1 cellular context compared by ENCODE assay signal in the genomic region with DNA sequence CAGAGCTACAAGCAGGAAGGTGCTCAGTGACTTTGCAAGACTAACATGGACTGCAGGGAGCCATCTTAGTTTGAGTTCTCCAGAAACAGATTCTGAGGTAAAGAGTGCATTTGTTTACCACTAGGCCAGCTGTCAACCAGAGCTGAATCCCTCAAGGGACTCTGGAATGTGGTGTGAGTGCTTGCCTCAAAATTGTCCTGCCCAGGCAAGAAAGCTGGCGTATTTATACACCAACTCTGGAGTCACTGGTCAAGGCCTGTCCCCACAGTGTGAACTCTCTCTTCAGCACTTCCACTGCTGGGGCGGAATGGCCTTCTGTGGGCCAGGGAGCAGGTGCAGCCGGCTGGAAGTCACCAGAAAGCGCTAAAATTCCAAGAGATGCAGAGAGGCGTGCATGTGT.
TF ChIP-seq lines count a peak whose summit lies in the region.

No MANE protein-coding gene starts in this region.

TF ChIP-seq in WTC11, 78 proteins besides CTCF, POLR2A, EP300 and RAD21 (continued from another document):
- no peak for TF ChIP-seq E2F4 (CRISPR knock-in tag; IDR thresholded peaks at IDR 0.05; ENCODE audit: borderline replicate concordance, low read depth)
TF ChIP-seq in WTC11: peak in this region for 0.
